8 cellular contexts compared by ENCODE assay signal in genomic region chr6:122839477-122839876, GRCh38. TPM values are rescaled to one million over a fixed set of nuclear protein-coding genes. Genes with fewer than 3 reads are reported as not detected.
DNase-seq lines count a peak whose midpoint lies in the region; ATAC-seq and TF ChIP-seq lines count a peak whose summit lies in the region.

No MANE protein-coding gene starts in this region.

- peaks cover 10% of the 10 kb centered on the region; the same call in 1 of the 2 replicates for H3K27me3 Mint-ChIP-seq in WTC11 (ENCODE audit: low read depth)

- H3K36me3 Mint-ChIP-seq in WTC11 = no peaks in the 10 kb centered on the region
- no peaks in the 10 kb centered on the region for H3K36me3 Mint-ChIP-seq in stimulated activated effector memory CD8-positive, alpha-beta T cell treated with anti-CD3 and anti-CD28 coated beads, Interleukin-12 subunit alpha, Interleukin-12 subunit beta, amount 100 ng/mL, for 72 hours

- no peak overlapping the region for H3K27ac ChIP-seq in C4-2B

- ATAC-seq in GM18868 (IDR thresholded peaks at IDR 0.05; ENCODE audit: unreplicated experiment) = peak; percentile 98
- ATAC-seq in HG03097 (IDR thresholded peaks at IDR 0.05; ENCODE audit: low FRiP score, unreplicated experiment) = peak; percentile 87
- ATAC-seq in WTC11 = peak; percentile 94
- ATAC-seq in stimulated activated effector memory CD8-positive, alpha-beta T cell treated with anti-CD3 and anti-CD28 coated beads, Interleukin-12 subunit alpha, Interleukin-12 subunit beta, amount 100 ng/mL, for 72 hours = peak; percentile 48

- TF ChIP-seq CTCF in C4-2B (conservative IDR thresholded peaks at IDR 0.05) (peak; percentile 55), WTC11 (IDR thresholded peaks at IDR 0.05) (peak; percentile 60)

- H3K27ac Mint-ChIP-seq in WTC11 = no peak overlapping the region
- H3K27ac Mint-ChIP-seq in stimulated activated effector memory CD8-positive, alpha-beta T cell treated with anti-CD3 and anti-CD28 coated beads, Interleukin-12 subunit alpha, Interleukin-12 subunit beta, amount 100 ng/mL, for 72 hours = no peak overlapping the region

- POLR2A ChIA-PET in WTC11 (lab: Charles Lee) = interaction anchor here (1.5 kb wide), 1 partner anchor 50 kb away, joined by 5 read pairs; the partner anchor contains the start of gene SMPDL3A

- no peak overlapping the region for H3K4me3 Mint-ChIP-seq in WTC11
- H3K4me3 Mint-ChIP-seq in stimulated activated effector memory CD8-positive, alpha-beta T cell treated with anti-CD3 and anti-CD28 coated beads, Interleukin-12 subunit alpha, Interleukin-12 subunit beta, amount 100 ng/mL, for 72 hours = no peak overlapping the region

- no peaks in the 10 kb centered on the region for H3K9me3 Mint-ChIP-seq in WTC11
- no peaks in the 10 kb centered on the region for H3K9me3 Mint-ChIP-seq in stimulated activated effector memory CD8-positive, alpha-beta T cell treated with anti-CD3 and anti-CD28 coated beads, Interleukin-12 subunit alpha, Interleukin-12 subunit beta, amount 100 ng/mL, for 72 hours

- peak; percentile 61 for DNase-seq in NCI-H2171 treated with DMSO at 0.1 percent for 48 hours (lab: John Stamatoyannopoulos, UW)
- DNase-seq in WTC11 (ENCODE audit: low spot score) = peak; percentile 71
- DNase-seq in dermis blood vessel endothelial cell = peak; percentile 72
- peak; percentile 81 for DNase-seq in medulla oblongata (ENCODE audit: extremely low spot score)
- peak; percentile 19 to 67 for DNase-seq in stimulated activated effector memory CD8-positive, alpha-beta T cell treated with anti-CD3 and anti-CD28 coated beads, Interleukin-12 subunit alpha, Interleukin-12 subunit beta, amount 100 ng/mL, for 72 hours (ENCODE audit: low spot score in 2 of 2)

- CTCF ChIA-PET in WTC11 (lab: Charles Lee) = interaction anchor here (0.6 to 2.7 kb wide), 29 partner anchors 8 to 1049 kb away, joined by 3 to 74 read pairs (median 5); partner anchors contain the start of genes FABP7, PKIB and SMPDL3A

- H3K4me1 Mint-ChIP-seq in WTC11 = peaks cover 22% of the 10 kb centered on the region
- no peaks in the 10 kb centered on the region for H3K4me1 Mint-ChIP-seq in stimulated activated effector memory CD8-positive, alpha-beta T cell treated with anti-CD3 and anti-CD28 coated beads, Interleukin-12 subunit alpha, Interleukin-12 subunit beta, amount 100 ng/mL, for 72 hours

TF ChIP-seq in WTC11, 78 proteins besides CTCF, POLR2A, EP300 and RAD21:
- TF ChIP-seq ATF3 (CRISPR knock-in tag; conservative IDR thresholded peaks at IDR 0.05) (no peak), E2F5 (CRISPR knock-in tag; IDR thresholded peaks at IDR 0.05) (no peak), GRHL2 (CRISPR knock-in tag; IDR thresholded peaks at IDR 0.05; ENCODE audit: insufficient replicate concordance, severe bottlenecking) (no peak)
TF ChIP-seq in WTC11: peak in this region for 0.

RNA-seq across cellular contexts. Expression of gene SMPDL3A, which starts 50.4 kb away (rescaled TPM):
- total RNA-seq in WTC11 (2021) (2.0 to 2.8 TPM (median 2.1 TPM) in 3 replicates), dermis blood vessel endothelial cell (4.8 and 6.3 TPM in 2 replicates)

RNA-seq across cellular contexts. Expression of gene FABP7, which starts 60.0 kb away (rescaled TPM):
- total RNA-seq in WTC11 (2021) (5.9 to 7.2 TPM (median 7.0 TPM) in 3 replicates), dermis blood vessel endothelial cell (not detected in 2 replicates)

Comparison
In these comparisons a context has a peak if more than half of its experiments do, and no peak if none do; other contexts are left out.
1. ATAC-seq: peak in every context shown above with its lines; median percentile 98 in GM18868; 94 in WTC11; 87 in HG03097; 48 in stimulated activated effector memory CD8-positive, alpha-beta T cell treated with anti-CD3 and anti-CD28 coated beads, Interleukin-12 subunit alpha, Interleukin-12 subunit beta, amount 100 ng/mL, for 72 hours.